Comparison of ENCODE assay signal across 1 cellular context in the genomic region with DNA sequence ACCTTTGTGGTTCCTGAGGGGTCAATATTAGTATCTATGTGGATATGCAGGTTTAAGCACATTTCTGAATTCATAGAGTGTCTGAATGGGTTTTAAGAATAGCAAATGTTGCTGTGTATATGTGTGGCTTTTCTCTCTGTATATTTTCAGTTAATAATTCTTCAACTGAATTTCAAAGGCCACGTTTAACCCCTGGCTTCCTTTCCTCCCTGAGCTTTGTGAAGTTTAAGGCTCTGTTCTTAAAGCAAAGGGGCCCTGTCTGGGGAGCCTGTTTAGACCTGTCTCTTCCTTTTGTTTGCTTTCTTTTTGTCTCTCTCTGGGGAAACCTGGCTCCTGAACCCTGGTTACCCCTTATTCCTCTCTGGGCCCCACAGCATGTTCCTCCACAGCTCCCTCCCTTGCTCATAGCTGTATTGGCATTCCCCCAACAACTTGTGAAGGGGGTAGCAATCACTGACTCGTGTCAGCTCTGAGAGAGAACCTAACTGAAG.
A peak's percentile ranks its signal among the peaks of the same experiment; 100 is the strongest.
TF ChIP-seq lines count a peak whose summit lies in the region.

No MANE protein-coding gene starts in this region.

TF ChIP-seq in HepG2, 621 proteins besides CTCF, POLR2A, EP300 and RAD21 (continued from another document and continues in another):
- TF ChIP-seq, protein P1, sequence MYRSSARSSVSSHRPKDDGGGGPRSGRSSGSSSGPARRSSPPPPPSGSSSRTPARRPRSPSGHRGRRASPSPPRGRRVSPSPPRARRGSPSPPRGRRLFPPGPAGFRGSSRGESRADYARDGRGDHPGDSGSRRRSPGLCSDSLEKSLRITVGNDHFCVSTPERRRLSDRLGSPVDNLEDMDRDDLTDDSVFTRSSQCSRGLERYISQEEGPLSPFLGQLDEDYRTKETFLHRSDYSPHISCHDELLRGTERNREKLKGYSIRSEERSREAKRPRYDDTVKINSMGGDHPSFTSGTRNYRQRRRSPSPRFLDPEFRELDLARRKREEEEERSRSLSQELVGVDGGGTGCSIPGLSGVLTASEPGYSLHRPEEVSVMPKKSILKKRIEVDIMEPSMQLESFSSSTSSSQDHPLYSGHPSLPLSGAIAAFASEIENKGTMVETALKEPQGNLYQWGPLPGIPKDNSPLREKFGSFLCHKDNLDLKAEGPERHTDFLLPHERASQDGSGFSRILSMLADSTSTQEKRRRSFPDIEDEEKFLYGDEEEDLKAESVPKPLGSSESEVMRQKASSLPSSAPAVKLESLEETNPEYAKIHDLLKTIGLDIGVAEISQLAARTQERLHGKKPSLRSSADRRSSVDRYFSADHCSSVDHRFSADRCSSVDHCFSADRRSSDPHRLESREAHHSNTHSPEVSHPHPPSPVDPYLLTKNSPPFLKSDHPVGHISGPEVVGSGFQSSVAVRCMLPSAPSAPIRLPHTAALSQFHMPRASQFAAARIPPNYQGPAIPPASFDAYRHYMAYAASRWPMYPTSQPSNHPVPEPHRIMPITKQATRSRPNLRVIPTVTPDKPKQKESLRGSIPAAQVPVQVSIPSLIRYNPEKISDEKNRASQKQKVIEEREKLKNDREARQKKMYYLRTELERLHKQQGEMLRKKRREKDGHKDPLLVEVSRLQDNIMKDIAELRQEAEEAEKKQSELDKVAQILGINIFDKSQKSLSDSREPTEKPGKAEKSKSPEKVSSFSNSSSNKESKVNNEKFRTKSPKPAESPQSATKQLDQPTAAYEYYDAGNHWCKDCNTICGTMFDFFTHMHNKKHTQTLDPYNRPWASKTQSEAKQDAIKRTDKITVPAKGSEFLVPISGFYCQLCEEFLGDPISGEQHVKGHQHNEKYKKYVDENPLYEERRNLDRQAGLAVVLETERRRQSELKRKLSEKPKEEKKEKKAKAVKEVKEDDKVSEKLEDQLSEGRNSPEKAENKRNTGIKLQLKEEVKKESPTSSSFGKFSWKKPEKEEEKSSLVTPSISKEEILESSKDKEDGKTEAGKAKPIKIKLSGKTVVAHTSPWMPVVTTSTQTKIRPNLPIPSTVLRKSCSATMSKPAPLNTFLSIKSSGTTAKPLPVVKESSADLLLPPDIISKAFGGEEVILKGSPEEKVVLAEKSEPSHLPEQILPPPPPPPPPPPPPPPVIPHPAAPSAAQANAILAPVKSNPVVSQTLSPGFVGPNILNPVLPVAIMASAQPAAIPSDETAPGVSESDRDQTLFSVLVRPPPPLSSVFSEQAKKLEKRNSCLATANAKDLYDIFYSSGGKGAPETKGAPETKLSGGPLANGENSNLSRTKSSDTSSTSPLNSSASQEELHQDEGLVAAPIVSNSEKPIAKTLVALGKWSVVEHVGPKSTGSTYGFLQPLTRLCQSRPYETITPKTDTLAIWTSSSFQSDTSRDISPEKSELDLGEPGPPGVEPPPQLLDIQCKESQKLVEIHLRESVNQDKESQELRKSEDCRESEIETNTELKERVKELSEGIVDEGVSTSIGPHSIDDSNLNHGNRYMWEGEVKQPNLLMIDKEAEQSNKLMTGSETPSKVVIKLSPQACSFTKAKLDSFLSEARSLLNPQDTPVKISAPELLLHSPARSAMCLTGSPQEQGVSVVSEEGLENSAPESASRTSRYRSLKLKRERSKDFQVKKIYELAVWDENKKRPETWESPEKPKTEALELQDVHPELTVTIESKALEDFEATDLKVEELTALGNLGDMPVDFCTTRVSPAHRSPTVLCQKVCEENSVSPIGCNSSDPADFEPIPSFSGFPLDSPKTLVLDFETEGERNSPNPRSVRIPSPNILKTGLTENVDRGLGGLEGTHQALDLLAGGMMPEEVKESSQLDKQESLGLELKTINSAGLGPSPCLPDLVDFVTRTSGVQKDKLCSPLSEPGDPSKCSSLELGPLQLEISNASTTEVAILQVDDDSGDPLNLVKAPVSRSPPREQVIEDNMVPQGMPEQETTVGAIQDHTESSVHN (CRISPR knock-in tag; IDR thresholded peaks at IDR 0.05), result no peak
- TF ChIP-seq ZNF577 (CRISPR knock-in tag; IDR thresholded peaks at IDR 0.05; ENCODE audit: borderline replicate concordance, low read depth) (no peak), KDM5B (CRISPR knock-in tag; IDR thresholded peaks at IDR 0.05; ENCODE audit: borderline replicate concordance) (no peak), MATR3 (CRISPR knock-in tag; IDR thresholded peaks at IDR 0.05) (no peak), ZNF550 (CRISPR knock-in tag; IDR thresholded peaks at IDR 0.05; ENCODE audit: borderline replicate concordance) (no peak), RBM22 (optimal IDR thresholded peaks at IDR 0.05; ENCODE audit: low read length) (no peak), ZNF672 (CRISPR knock-in tag; IDR thresholded peaks at IDR 0.05) (no peak), ZNF768 (CRISPR knock-in tag; IDR thresholded peaks at IDR 0.05) (no peak), ZNF232 (CRISPR knock-in tag; IDR thresholded peaks at IDR 0.05; ENCODE audit: borderline replicate concordance) (no peak), TOPORS (CRISPR knock-in tag; IDR thresholded peaks at IDR 0.05) (no peak), ADNP (CRISPR knock-in tag; IDR thresholded peaks at IDR 0.05) (no peak), ZKSCAN5 (CRISPR knock-in tag; IDR thresholded peaks at IDR 0.05) (no peak), ZNF17 (CRISPR knock-in tag; IDR thresholded peaks at IDR 0.05) (no peak), ZNF546 (CRISPR knock-in tag; conservative IDR thresholded peaks at IDR 0.05) (no peak), ZFY (CRISPR knock-in tag; IDR thresholded peaks at IDR 0.05) (no peak), SOX6 (IDR thresholded peaks at IDR 0.05) (no peak), SOX6 (CRISPR knock-in tag; IDR thresholded peaks at IDR 0.05) (peak; percentile 55; the same call in 1 of the 2 replicates), ZNF230 (CRISPR knock-in tag; IDR thresholded peaks at IDR 0.05) (no peak), MBNL3 (CRISPR knock-in tag; conservative IDR thresholded peaks at IDR 0.05) (no peak), SMAD3 (CRISPR knock-in tag; IDR thresholded peaks at IDR 0.05) (no peak), KAT7 (CRISPR knock-in tag; IDR thresholded peaks at IDR 0.05; ENCODE audit: borderline replicate concordance) (no peak), MED1 (CRISPR knock-in tag; IDR thresholded peaks at IDR 0.05) (peak; percentile 25; the same call in 1 of the 2 replicates), PAF1 (CRISPR knock-in tag; IDR thresholded peaks at IDR 0.05) (no peak), ZNF746 (CRISPR knock-in tag; IDR thresholded peaks at IDR 0.05) (no peak), HNF4A (CRISPR knock-in tag; IDR thresholded peaks at IDR 0.05) (peak; percentile 13; the same call in 1 of the 2 replicates), ZEB1 (IDR thresholded peaks at IDR 0.05; ENCODE audit: insufficient replicate concordance, low read depth) (no peak), ATM (IDR thresholded peaks at IDR 0.05; ENCODE audit: borderline replicate concordance) (no peak), HMG20A (CRISPR knock-in tag; IDR thresholded peaks at IDR 0.05; ENCODE audit: borderline replicate concordance) (peak; percentile 25; the same call in 1 of the 2 replicates)
- TF ChIP-seq, protein P2, sequence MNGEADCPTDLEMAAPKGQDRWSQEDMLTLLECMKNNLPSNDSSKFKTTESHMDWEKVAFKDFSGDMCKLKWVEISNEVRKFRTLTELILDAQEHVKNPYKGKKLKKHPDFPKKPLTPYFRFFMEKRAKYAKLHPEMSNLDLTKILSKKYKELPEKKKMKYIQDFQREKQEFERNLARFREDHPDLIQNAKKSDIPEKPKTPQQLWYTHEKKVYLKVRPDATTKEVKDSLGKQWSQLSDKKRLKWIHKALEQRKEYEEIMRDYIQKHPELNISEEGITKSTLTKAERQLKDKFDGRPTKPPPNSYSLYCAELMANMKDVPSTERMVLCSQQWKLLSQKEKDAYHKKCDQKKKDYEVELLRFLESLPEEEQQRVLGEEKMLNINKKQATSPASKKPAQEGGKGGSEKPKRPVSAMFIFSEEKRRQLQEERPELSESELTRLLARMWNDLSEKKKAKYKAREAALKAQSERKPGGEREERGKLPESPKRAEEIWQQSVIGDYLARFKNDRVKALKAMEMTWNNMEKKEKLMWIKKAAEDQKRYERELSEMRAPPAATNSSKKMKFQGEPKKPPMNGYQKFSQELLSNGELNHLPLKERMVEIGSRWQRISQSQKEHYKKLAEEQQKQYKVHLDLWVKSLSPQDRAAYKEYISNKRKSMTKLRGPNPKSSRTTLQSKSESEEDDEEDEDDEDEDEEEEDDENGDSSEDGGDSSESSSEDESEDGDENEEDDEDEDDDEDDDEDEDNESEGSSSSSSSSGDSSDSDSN (CRISPR knock-in tag; IDR thresholded peaks at IDR 0.05), result no peak
- TF ChIP-seq, protein P3, sequence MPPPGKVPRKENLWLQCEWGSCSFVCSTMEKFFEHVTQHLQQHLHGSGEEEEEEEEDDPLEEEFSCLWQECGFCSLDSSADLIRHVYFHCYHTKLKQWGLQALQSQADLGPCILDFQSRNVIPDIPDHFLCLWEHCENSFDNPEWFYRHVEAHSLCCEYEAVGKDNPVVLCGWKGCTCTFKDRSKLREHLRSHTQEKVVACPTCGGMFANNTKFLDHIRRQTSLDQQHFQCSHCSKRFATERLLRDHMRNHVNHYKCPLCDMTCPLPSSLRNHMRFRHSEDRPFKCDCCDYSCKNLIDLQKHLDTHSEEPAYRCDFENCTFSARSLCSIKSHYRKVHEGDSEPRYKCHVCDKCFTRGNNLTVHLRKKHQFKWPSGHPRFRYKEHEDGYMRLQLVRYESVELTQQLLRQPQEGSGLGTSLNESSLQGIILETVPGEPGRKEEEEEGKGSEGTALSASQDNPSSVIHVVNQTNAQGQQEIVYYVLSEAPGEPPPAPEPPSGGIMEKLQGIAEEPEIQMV (CRISPR knock-in tag; IDR thresholded peaks at IDR 0.05; ENCODE audit: low read depth), result no peak
- TF ChIP-seq, protein P4, sequence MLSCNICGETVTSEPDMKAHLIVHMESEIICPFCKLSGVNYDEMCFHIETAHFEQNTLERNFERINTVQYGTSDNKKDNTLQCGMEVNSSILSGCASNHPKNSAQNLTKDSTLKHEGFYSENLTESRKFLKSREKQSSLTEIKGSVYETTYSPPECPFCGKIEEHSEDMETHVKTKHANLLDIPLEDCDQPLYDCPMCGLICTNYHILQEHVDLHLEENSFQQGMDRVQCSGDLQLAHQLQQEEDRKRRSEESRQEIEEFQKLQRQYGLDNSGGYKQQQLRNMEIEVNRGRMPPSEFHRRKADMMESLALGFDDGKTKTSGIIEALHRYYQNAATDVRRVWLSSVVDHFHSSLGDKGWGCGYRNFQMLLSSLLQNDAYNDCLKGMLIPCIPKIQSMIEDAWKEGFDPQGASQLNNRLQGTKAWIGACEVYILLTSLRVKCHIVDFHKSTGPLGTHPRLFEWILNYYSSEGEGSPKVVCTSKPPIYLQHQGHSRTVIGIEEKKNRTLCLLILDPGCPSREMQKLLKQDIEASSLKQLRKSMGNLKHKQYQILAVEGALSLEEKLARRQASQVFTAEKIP (CRISPR knock-in tag; IDR thresholded peaks at IDR 0.05; ENCODE audit: borderline replicate concordance), result no peak
- TF ChIP-seq, protein P5, sequence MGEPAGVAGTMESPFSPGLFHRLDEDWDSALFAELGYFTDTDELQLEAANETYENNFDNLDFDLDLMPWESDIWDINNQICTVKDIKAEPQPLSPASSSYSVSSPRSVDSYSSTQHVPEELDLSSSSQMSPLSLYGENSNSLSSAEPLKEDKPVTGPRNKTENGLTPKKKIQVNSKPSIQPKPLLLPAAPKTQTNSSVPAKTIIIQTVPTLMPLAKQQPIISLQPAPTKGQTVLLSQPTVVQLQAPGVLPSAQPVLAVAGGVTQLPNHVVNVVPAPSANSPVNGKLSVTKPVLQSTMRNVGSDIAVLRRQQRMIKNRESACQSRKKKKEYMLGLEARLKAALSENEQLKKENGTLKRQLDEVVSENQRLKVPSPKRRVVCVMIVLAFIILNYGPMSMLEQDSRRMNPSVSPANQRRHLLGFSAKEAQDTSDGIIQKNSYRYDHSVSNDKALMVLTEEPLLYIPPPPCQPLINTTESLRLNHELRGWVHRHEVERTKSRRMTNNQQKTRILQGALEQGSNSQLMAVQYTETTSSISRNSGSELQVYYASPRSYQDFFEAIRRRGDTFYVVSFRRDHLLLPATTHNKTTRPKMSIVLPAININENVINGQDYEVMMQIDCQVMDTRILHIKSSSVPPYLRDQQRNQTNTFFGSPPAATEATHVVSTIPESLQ (CRISPR knock-in tag; conservative IDR thresholded peaks at IDR 0.05), result no peak
- TF ChIP-seq, protein P6, sequence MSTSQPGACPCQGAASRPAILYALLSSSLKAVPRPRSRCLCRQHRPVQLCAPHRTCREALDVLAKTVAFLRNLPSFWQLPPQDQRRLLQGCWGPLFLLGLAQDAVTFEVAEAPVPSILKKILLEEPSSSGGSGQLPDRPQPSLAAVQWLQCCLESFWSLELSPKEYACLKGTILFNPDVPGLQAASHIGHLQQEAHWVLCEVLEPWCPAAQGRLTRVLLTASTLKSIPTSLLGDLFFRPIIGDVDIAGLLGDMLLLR (CRISPR knock-in tag; IDR thresholded peaks at IDR 0.05), result no peak
- TF ChIP-seq, protein P7, sequence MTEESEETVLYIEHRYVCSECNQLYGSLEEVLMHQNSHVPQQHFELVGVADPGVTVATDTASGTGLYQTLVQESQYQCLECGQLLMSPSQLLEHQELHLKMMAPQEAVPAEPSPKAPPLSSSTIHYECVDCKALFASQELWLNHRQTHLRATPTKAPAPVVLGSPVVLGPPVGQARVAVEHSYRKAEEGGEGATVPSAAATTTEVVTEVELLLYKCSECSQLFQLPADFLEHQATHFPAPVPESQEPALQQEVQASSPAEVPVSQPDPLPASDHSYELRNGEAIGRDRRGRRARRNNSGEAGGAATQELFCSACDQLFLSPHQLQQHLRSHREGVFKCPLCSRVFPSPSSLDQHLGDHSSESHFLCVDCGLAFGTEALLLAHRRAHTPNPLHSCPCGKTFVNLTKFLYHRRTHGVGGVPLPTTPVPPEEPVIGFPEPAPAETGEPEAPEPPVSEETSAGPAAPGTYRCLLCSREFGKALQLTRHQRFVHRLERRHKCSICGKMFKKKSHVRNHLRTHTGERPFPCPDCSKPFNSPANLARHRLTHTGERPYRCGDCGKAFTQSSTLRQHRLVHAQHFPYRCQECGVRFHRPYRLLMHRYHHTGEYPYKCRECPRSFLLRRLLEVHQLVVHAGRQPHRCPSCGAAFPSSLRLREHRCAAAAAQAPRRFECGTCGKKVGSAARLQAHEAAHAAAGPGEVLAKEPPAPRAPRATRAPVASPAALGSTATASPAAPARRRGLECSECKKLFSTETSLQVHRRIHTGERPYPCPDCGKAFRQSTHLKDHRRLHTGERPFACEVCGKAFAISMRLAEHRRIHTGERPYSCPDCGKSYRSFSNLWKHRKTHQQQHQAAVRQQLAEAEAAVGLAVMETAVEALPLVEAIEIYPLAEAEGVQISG (CRISPR knock-in tag; IDR thresholded peaks at IDR 0.05), result no peak
- TF ChIP-seq, protein P8, sequence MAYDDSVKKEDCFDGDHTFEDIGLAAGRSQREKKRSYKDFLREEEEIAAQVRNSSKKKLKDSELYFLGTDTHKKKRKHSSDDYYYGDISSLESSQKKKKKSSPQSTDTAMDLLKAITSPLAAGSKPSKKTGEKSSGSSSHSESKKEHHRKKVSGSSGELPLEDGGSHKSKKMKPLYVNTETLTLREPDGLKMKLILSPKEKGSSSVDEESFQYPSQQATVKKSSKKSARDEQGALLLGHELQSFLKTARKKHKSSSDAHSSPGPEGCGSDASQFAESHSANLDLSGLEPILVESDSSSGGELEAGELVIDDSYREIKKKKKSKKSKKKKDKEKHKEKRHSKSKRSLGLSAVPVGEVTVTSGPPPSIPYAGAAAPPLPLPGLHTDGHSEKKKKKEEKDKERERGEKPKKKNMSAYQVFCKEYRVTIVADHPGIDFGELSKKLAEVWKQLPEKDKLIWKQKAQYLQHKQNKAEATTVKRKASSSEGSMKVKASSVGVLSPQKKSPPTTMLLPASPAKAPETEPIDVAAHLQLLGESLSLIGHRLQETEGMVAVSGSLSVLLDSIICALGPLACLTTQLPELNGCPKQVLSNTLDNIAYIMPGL (CRISPR knock-in tag; IDR thresholded peaks at IDR 0.05; ENCODE audit: borderline replicate concordance in 1 of 2, low read depth in 1 of 2), result no peak
